Comparison of ENCODE assay signal across 9 cellular contexts in the genomic region with DNA sequence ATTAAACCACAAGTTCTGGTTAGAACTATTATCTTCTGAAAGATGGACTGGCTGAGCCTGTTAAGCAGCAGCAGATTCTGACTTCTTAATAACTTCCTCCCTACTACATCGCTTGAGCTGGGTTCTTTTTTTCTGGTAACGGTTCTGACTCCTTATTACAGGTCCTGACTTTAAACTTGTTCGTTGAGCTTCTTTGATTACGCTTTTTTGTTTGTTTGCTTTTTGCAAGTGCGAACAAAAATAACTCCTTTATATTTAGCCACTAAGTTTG. TPM values are rescaled to one million over a fixed set of nuclear protein-coding genes. Genes with fewer than 3 reads are reported as not detected.
A peak's percentile ranks its signal among the peaks of the same experiment; 100 is the strongest.
DNase-seq lines count a peak whose midpoint lies in the region; ATAC-seq, FAIRE-seq and TF ChIP-seq lines count a peak whose summit lies in the region.
"Had no signal": no experiment of that assay in that cellular context is flagged by ENCODE, and none has a peak within 500 bp of the region (broad histone marks: within the 10 kb centered on the region; RNA-seq: fewer than 3 reads in every experiment).

No MANE protein-coding gene starts in this region.

- H3K27ac ChIP-seq in breast epithelium = peak overlapping the region; percentile 94 to 97

- no peak for DNase-seq in AG04449 (ENCODE audit: low read depth, low spot score)
- DNase-seq in HTR-8/SVneo (ENCODE audit: insufficient read length, low spot score) = no peak
- DNase-seq in breast epithelium (ENCODE audit: low spot score in 2 of 2) = no peak
- DNase-seq in mucosa of descending colon = no peak
- no peak for DNase-seq in GM20000 (ENCODE audit: low spot score)
- DNase-seq in globus pallidus (ENCODE audit: low spot score) = no peak
- no peak for DNase-seq in D341Med (ENCODE audit: low spot score)
- no peak for DNase-seq in mucosa of gallbladder (ENCODE audit: low spot score)

- no peaks in the 10 kb centered on the region for H3K36me3 ChIP-seq in breast epithelium
- H3K36me3 ChIP-seq in mucosa of descending colon (ENCODE audit: low read depth) = no peaks in the 10 kb centered on the region

- no peak for TF ChIP-seq CTCF in AG04449 (IDR thresholded peaks at IDR 0.05; ENCODE audit: insufficient read depth, low read length, missing control alignments)
- no peak for TF ChIP-seq CTCF in breast epithelium (IDR thresholded peaks at IDR 0.05)
- TF ChIP-seq CTCF in mucosa of descending colon (IDR thresholded peaks at IDR 0.05) = no peak
- TF ChIP-seq CTCF in GM20000 (IDR thresholded peaks at IDR 0.05; ENCODE audit: extremely low read depth, missing control alignments) = no peak

- CTCF ChIA-PET in AG04449 (lab: Yijun Ruan, JAX) = interaction anchor here (1.3 to 5.5 kb wide), 11 partner anchors 9 to 187 kb away, joined by 3 to 78 read pairs (median 33); a partner anchor contains a TSS

- FAIRE-seq in HTR-8/SVneo (lab: Jason Lieb, UNC) = peak; percentile 9

- POLR2A ChIA-PET in AG04449 (lab: Yijun Ruan, JAX) = interaction anchor here (2.0 kb wide), 1 partner anchor 113 kb away, joined by 7 read pairs; a partner anchor contains a TSS

- H3K9me3 ChIP-seq in breast epithelium (no peaks in the 10 kb centered on the region), mucosa of descending colon (no peaks in the 10 kb centered on the region)

- H3K27me3 ChIP-seq in breast epithelium = no peaks in the 10 kb centered on the region

- no peak for ATAC-seq in mucosa of descending colon

- intact Hi-C loops in breast epithelium (cut with DNase I; ENCODE audit: low total_unique reads) = no loop called here
- intact Hi-C loops in mucosa of descending colon (cut with DNase I, micrococcal nuclease) = loop anchor here in 1 of 2 donors (10.0 kb wide), 1 partner anchor 118 kb away; no protein-coding TSS in a partner anchor

- H3K4me1 ChIP-seq in breast epithelium = no peaks in the 10 kb centered on the region
- H3K4me1 ChIP-seq in mucosa of descending colon (ENCODE audit: low read depth) = peaks cover 7% of the 10 kb centered on the region

- H3K4me3 ChIP-seq in AG04449 (ENCODE audit: low read depth, low read length) = peak overlapping the region; percentile 91
- H3K4me3 ChIP-seq in breast epithelium = peak overlapping the region; percentile 80 to 90 (median 89)
- peak overlapping the region; percentile 76 for H3K4me3 ChIP-seq in mucosa of descending colon

- TF ChIP-seq POLR2A in breast epithelium (IDR thresholded peaks at IDR 0.05) = no peak

RNA-seq across cellular contexts. Expression of a gene that starts 1.1 kb away (rescaled TPM):
- 10 to 100 TPM; 13.1 to 17.0 (median 14.3) TPM for total RNA-seq in breast epithelium
- 10 to 100 TPM; 11.0 to 24.4 (median 13.1) TPM for total RNA-seq in mucosa of descending colon
- 15.6 TPM for total RNA-seq in mucosa of gallbladder

RNA-seq across cellular contexts. Expression of a gene that starts 22.0 kb away (rescaled TPM):
- total RNA-seq in breast epithelium (1 to 10 TPM in 2 of 3 donors, under 1 TPM in 1; 0.32 to 2.6 (median 1.2) TPM), mucosa of descending colon (100 to 1,000 TPM in 1 of 3 donors, 10 to 100 TPM in 2; 52.9 to 151 (median 75.8) TPM), mucosa of gallbladder (107 TPM)
- total RNA-seq: dermis microvascular lymphatic vessel endothelial cell had no signal

RNA-seq across cellular contexts. Expression of a gene that starts 38.7 kb away (rescaled TPM):
- total RNA-seq in breast epithelium (10 to 100 TPM; 11.5 to 16.1 (median 13.3) TPM), mucosa of descending colon (10 to 100 TPM; 14.1 to 19.3 (median 16.3) TPM), mucosa of gallbladder (24.6 TPM)

RNA-seq across cellular contexts. Expression of a gene that starts 58.4 kb away (rescaled TPM):
- total RNA-seq in breast epithelium (under 1 TPM in 1 of 3 donors, not detected in 2; 0.16 TPM), mucosa of descending colon (under 1 TPM in 2 of 3 donors, not detected in 1; 0.07 to 0.85 TPM), mucosa of gallbladder (0.17 TPM)
- total RNA-seq: dermis microvascular lymphatic vessel endothelial cell had no signal

Comparison
In these comparisons a context has a peak if more than half of its experiments do, and no peak if none do; other contexts are left out.
1. RNA of a gene that starts 22.0 kb away (total RNA-seq): 107 TPM in mucosa of gallbladder (single experiment) and 52.9 to 151 TPM in mucosa of descending colon; 0.32 to 2.6 TPM in breast epithelium; every median in the first group is over 10 times any median in the second.
2. Peak in every context shown above with its lines, with median percentiles within 50 percentile points of each other: H3K4me3 ChIP-seq.